8 cellular contexts compared by ENCODE assay signal in genomic region chr10:63866747-63867140, GRCh38.
DNase-seq lines count a peak whose midpoint lies in the region; ATAC-seq and TF ChIP-seq lines count a peak whose summit lies in the region.

No MANE protein-coding gene starts in this region.

- H3K4me1 ChIP-seq in BLaER1: peaks cover 12% of the 10 kb centered on the region; the same call in 1 of the 2 replicates
- H3K4me1 ChIP-seq in PC-3 (ENCODE audit: insufficient read depth, low read length): peaks cover 11% of the 10 kb centered on the region

- CTCF ChIA-PET in PC-3 (lab: Charles Lee): interaction anchor here (0.6 to 2.3 kb wide), 13 partner anchors 16 to 977 kb away, joined by 3 to 36 read pairs (median 3); no protein-coding TSS in a partner anchor

- H3K4me3 ChIP-seq in BLaER1 (no peak overlapping the region), PC-3 (ENCODE audit: low read length) (no peak overlapping the region)

- H3K27ac Mint-ChIP-seq in glutamatergic neuron (ENCODE audit: unreplicated experiment): no peak overlapping the region

- H3K27me3 ChIP-seq in BLaER1 (no peaks in the 10 kb centered on the region), PC-3 (ENCODE audit: low read length) (peaks cover 20% of the 10 kb centered on the region; the same call in 1 of the 2 replicates)

- TF ChIP-seq CTCF in PC-3 (conservative IDR thresholded peaks at IDR 0.05; ENCODE audit: low read depth, low read length) (peak; percentile 61), glutamatergic neuron (IDR thresholded peaks at IDR 0.05; ENCODE audit: partially characterized antibody, unreplicated experiment) (peak; percentile 70)

- H3K9ac ChIP-seq in BLaER1 (no peak overlapping the region), PC-3 (ENCODE audit: low read length) (no peak overlapping the region)

- H4K20me1 ChIP-seq in BLaER1 (no peaks in the 10 kb centered on the region), PC-3 (ENCODE audit: low read length) (no peaks in the 10 kb centered on the region)

- no peak overlapping the region for H3K4me3 Mint-ChIP-seq in glutamatergic neuron (ENCODE audit: unreplicated experiment)

- no peak overlapping the region for H3K27ac ChIP-seq in BLaER1
- H3K27ac ChIP-seq in PC-3 (ENCODE audit: low read length): no peak overlapping the region

- H3F3A ChIP-seq in PC-3 (ENCODE audit: low read length, unreplicated experiment): no peaks in the 10 kb centered on the region

- H3K4me2 ChIP-seq in BLaER1 (peak overlapping the region; percentile 71), PC-3 (ENCODE audit: low read length) (peak overlapping the region; percentile 80)

- no peaks in the 10 kb centered on the region for H3K27me3 Mint-ChIP-seq in glutamatergic neuron (ENCODE audit: unreplicated experiment)

- H3K9me3 Mint-ChIP-seq in glutamatergic neuron (ENCODE audit: unreplicated experiment): peaks cover 11% of the 10 kb centered on the region

- peak overlapping the region; percentile 66; the same call in 1 of the 2 replicates for H2AFZ ChIP-seq in PC-3 (ENCODE audit: low read length)

- H3K9me3 ChIP-seq in BLaER1 (no peaks in the 10 kb centered on the region), PC-3 (ENCODE audit: low read length) (no peaks in the 10 kb centered on the region)

- no peaks in the 10 kb centered on the region for H3K9me2 ChIP-seq in PC-3 (replicated peaks; ENCODE audit: low read length)

- POLR2A ChIA-PET in PC-3 (lab: Charles Lee; ENCODE audit: unreplicated experiment): no interaction called here

- no TSS peak for BruUV-seq in PC-3 (replicated peaks; lab: Mats Ljungman, UMichigan)

- H3K36me3 ChIP-seq in BLaER1 (no peaks in the 10 kb centered on the region), PC-3 (ENCODE audit: low read depth, low read length) (no peaks in the 10 kb centered on the region)

- no peaks in the 10 kb centered on the region for H3K79me2 ChIP-seq in PC-3 (ENCODE audit: low read length)

- peaks cover 23% of the 10 kb centered on the region for H3K4me1 Mint-ChIP-seq in glutamatergic neuron (ENCODE audit: low read depth, unreplicated experiment)

- intact Hi-C loops in PC-3 (cut with micrococcal nuclease) (loop anchor here (5.0 kb wide), 1 partner anchor 171 kb away; no protein-coding TSS in a partner anchor), sciatic nerve (cut with DNase I) (no loop called here)

- DNase-seq in PC-3 (peak; percentile 75), glutamatergic neuron (no peak), sciatic nerve (ENCODE audit: low spot score) (no peak)

- H3K36me3 Mint-ChIP-seq in glutamatergic neuron (ENCODE audit: unreplicated experiment): no peaks in the 10 kb centered on the region

- ATAC-seq in GM18867 (IDR thresholded peaks at IDR 0.05; ENCODE audit: unreplicated experiment): peak; percentile 72
- ATAC-seq in HG03025 (IDR thresholded peaks at IDR 0.05; ENCODE audit: low FRiP score, unreplicated experiment): peak; percentile 54
- ATAC-seq in PC-3: peak; percentile 69
- no peak for ATAC-seq in esophagus mucosa
- ATAC-seq in HG03457 (IDR thresholded peaks at IDR 0.05; ENCODE audit: unreplicated experiment): no peak
- no peak for ATAC-seq in sciatic nerve

Comparison
In these comparisons a context has a peak if more than half of its experiments do, and no peak if none do; other contexts are left out.
1. ATAC-seq: peak in GM18867 (single experiment), HG03025 (single experiment) and PC-3 (single experiment); none in esophagus mucosa (single experiment), HG03457 (single experiment) and sciatic nerve (single experiment).